In the genomic region with DNA sequence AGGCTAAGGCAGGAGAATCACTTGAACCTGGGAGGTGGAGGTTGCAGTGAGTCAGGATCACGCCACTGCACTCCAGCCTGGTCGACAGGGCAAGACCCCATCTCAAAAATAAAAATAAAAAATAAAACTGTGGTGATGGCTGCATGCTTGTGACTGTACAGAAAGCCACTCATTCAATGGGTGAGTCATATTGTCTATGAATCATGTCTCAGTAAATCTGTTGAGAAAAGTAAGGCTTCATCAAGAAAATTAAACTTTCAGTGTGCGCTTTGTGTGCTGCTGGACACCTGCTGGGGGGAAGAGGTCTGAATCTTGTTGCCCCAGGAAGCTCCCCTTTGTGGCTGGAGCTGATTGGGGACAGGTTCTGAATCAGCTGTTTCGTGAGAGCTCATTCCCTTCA, we compare ENCODE assay signal across 15 cellular contexts. TPM values are rescaled to one million over a fixed set of nuclear protein-coding genes. Genes with fewer than 3 reads are reported as not detected.
DNase-seq lines count a peak whose midpoint lies in the region; ATAC-seq and TF ChIP-seq lines count a peak whose summit lies in the region.
"Had no signal": no experiment of that assay in that cellular context is flagged by ENCODE, and none has a peak within 500 bp of the region (broad histone marks: within the 10 kb centered on the region; RNA-seq: fewer than 3 reads in every experiment).

No MANE protein-coding gene starts in this region.

- no peak overlapping the region for H2AFZ ChIP-seq in PC-9

- no peak overlapping the region for H3K4me3 Mint-ChIP-seq in activated T-cell treated with anti-CD3 and anti-CD28 coated beads, Interleukin-2, amount 50 U/mL, for 4 hours
- H3K4me3 Mint-ChIP-seq in chondrocyte (ENCODE audit: unreplicated experiment), result no peak overlapping the region
- H3K4me3 Mint-ChIP-seq in stimulated activated memory B cell treated with anti-CD40 and anti-IgM and Interleukin-4, amounts not matched to agents 10 μg/mL and 1 μg/mL and 100 μg/mL, for 72 hours, result no peak overlapping the region
- H3K4me3 Mint-ChIP-seq in natural killer cell, result no peak overlapping the region
- H3K4me3 Mint-ChIP-seq: brain; stimulated activated naive CD8-positive, alpha-beta T cell treated with anti-CD3 and anti-CD28 coated beads, Interleukin-15, Interleukin-2, amounts not matched to agents 100 ng/mL and 50 ng/mL, for 24 hours had no signal

- H4K20me1 ChIP-seq in PC-9 (ENCODE audit: insufficient read depth), result no peaks in the 10 kb centered on the region

- no peak for DNase-seq in activated T-cell treated with anti-CD3 and anti-CD28 coated beads, Interleukin-2, amount 50 U/mL, for 4 hours
- DNase-seq in activated T-cell treated with anti-CD3 and anti-CD28 coated beads, Interleukin-2, amount 50 U/mL, for 1 hour, result no peak
- DNase-seq in PC-9 (peak; percentile 18 to 62), chondrocyte (ENCODE audit: low spot score) (no peak), natural killer cell (no peak)
- DNase-seq in stimulated activated CD8-positive, alpha-beta memory T cell treated with anti-CD3 and anti-CD28 coated beads, Interleukin-4, amount 100 ng/mL, for 48 hours, result no peak
- DNase-seq: esophagus squamous epithelium, left cardiac atrium, NCI-H1092 treated with DMSO at 0.1 percent for 48 hours, SW 1271 had no signal

- BruUV-seq in PC-9 (replicated peaks; lab: Mats Ljungman, UMichigan), result no TSS peak

- no peaks in the 10 kb centered on the region for H3K9me2 ChIP-seq in PC-9 (ENCODE audit: insufficient read depth)

- H3F3A ChIP-seq in PC-9 (ENCODE audit: insufficient read depth, low read depth), result peaks cover 7% of the 10 kb centered on the region; the same call in 1 of the 2 replicates

- TF ChIP-seq CTCF in PC-9 (conservative IDR thresholded peaks at IDR 0.05) (no peak), chondrocyte (IDR thresholded peaks at IDR 0.05) (no peak), natural killer cell (IDR thresholded peaks at IDR 0.05) (no peak)

- H3K27me3 ChIP-seq in PC-9 (ENCODE audit: insufficient read depth, low read depth), result no peaks in the 10 kb centered on the region
- H3K27me3 ChIP-seq: esophagus squamous epithelium, neutrophil had no signal

- CTCF ChIA-PET in PC-9 (lab: Charles Lee), result no interaction called here

- no peak overlapping the region for H3K4me3 ChIP-seq in PC-9
- H3K4me3 ChIP-seq: esophagus squamous epithelium had no signal

- no peaks in the 10 kb centered on the region for H3K79me2 ChIP-seq in PC-9 (ENCODE audit: low read depth)

- peak overlapping the region; percentile 50 for H3K27ac ChIP-seq in PC-9
- H3K27ac ChIP-seq: esophagus squamous epithelium, neutrophil had no signal

- intact Hi-C loops in PC-9 (cut with micrococcal nuclease; ENCODE audit: unreplicated experiment), result loop anchor here (10.0 kb wide), 1 partner anchor 70 kb away; no protein-coding TSS in a partner anchor
- intact Hi-C loops in natural killer cell (cut with micrococcal nuclease), result no loop called here

- H3K4me2 ChIP-seq in PC-9, result peak overlapping the region; percentile 13; the same call in 1 of the 2 replicates

- H3K27ac Mint-ChIP-seq in chondrocyte (ENCODE audit: unreplicated experiment) (peak overlapping the region; percentile 91), natural killer cell (no peak overlapping the region)
- peak overlapping the region; percentile 83 for H3K27ac Mint-ChIP-seq in stimulated activated memory B cell treated with anti-CD40 and anti-IgM and Interleukin-4, amounts not matched to agents 10 μg/mL and 1 μg/mL and 100 μg/mL, for 72 hours
- H3K27ac Mint-ChIP-seq: stimulated activated naive CD8-positive, alpha-beta T cell treated with anti-CD3 and anti-CD28 coated beads, Interleukin-15, Interleukin-2, amounts not matched to agents 100 ng/mL and 50 ng/mL, for 24 hours had no signal

- H3K4me1 ChIP-seq in PC-9 (replicated peaks; ENCODE audit: insufficient read depth), result peaks cover 13% of the 10 kb centered on the region

- H3K4me1 Mint-ChIP-seq in activated T-cell treated with anti-CD3 and anti-CD28 coated beads, Interleukin-2, amount 50 U/mL, for 4 hours (ENCODE audit: low read depth), result peaks cover 19% of the 10 kb centered on the region
- peaks cover 39% of the 10 kb centered on the region for H3K4me1 Mint-ChIP-seq in chondrocyte (ENCODE audit: low read depth)
- peaks cover 51% of the 10 kb centered on the region for H3K4me1 Mint-ChIP-seq in stimulated activated memory B cell treated with anti-CD40 and anti-IgM and Interleukin-4, amounts not matched to agents 10 μg/mL and 1 μg/mL and 100 μg/mL, for 72 hours
- H3K4me1 Mint-ChIP-seq in natural killer cell, result peaks cover 5 to 9% of the 10 kb centered on the region in 2 donors
- H3K4me1 Mint-ChIP-seq: brain had no signal

- POLR2A ChIA-PET in PC-9 (lab: Charles Lee; ENCODE audit: unreplicated experiment), result no interaction called here

- H3K27me3 Mint-ChIP-seq in activated T-cell treated with anti-CD3 and anti-CD28 coated beads, Interleukin-2, amount 50 U/mL, for 4 hours (ENCODE audit: low read depth), result no peaks in the 10 kb centered on the region
- no peaks in the 10 kb centered on the region for H3K27me3 Mint-ChIP-seq in chondrocyte (ENCODE audit: low read depth)
- no peaks in the 10 kb centered on the region for H3K27me3 Mint-ChIP-seq in stimulated activated memory B cell treated with anti-CD40 and anti-IgM and Interleukin-4, amounts not matched to agents 10 μg/mL and 1 μg/mL and 100 μg/mL, for 72 hours
- H3K27me3 Mint-ChIP-seq in natural killer cell (ENCODE audit: low read depth in 2 of 2), result no peaks in the 10 kb centered on the region
- H3K27me3 Mint-ChIP-seq: brain; stimulated activated naive CD8-positive, alpha-beta T cell treated with anti-CD3 and anti-CD28 coated beads, Interleukin-15, Interleukin-2, amounts not matched to agents 100 ng/mL and 50 ng/mL, for 24 hours had no signal

- no peaks in the 10 kb centered on the region for H3K36me3 ChIP-seq in PC-9 (ENCODE audit: low read depth)

- ATAC-seq in activated T-cell treated with anti-CD3 and anti-CD28 coated beads, Interleukin-2, amount 50 U/mL, for 4 hours, result peak; percentile 75 to 83
- no peak for ATAC-seq in stimulated activated memory B cell treated with anti-CD40 and anti-IgM and Interleukin-4, amounts not matched to agents 10 μg/mL and 1 μg/mL and 100 μg/mL, for 72 hours
- ATAC-seq in GM19452 (IDR thresholded peaks at IDR 0.05; ENCODE audit: unreplicated experiment) (no peak), natural killer cell (no peak)

- peaks cover 48% of the 10 kb centered on the region for H3K36me3 Mint-ChIP-seq in activated T-cell treated with anti-CD3 and anti-CD28 coated beads, Interleukin-2, amount 50 U/mL, for 4 hours (ENCODE audit: insufficient read depth)
- H3K36me3 Mint-ChIP-seq in chondrocyte (ENCODE audit: low read depth) (peaks cover 23% of the 10 kb centered on the region), natural killer cell (no peaks in the 10 kb centered on the region)
- peaks cover 68% of the 10 kb centered on the region for H3K36me3 Mint-ChIP-seq in stimulated activated memory B cell treated with anti-CD40 and anti-IgM and Interleukin-4, amounts not matched to agents 10 μg/mL and 1 μg/mL and 100 μg/mL, for 72 hours

- H3K9me3 ChIP-seq in PC-9 (ENCODE audit: insufficient read depth, low read depth), result no peaks in the 10 kb centered on the region
- H3K9me3 ChIP-seq: esophagus squamous epithelium, neutrophil had no signal

- H3K9me3 Mint-ChIP-seq in activated T-cell treated with anti-CD3 and anti-CD28 coated beads, Interleukin-2, amount 50 U/mL, for 4 hours, result no peaks in the 10 kb centered on the region
- H3K9me3 Mint-ChIP-seq in chondrocyte (ENCODE audit: low read depth) (no peaks in the 10 kb centered on the region), natural killer cell (no peaks in the 10 kb centered on the region)
- no peaks in the 10 kb centered on the region for H3K9me3 Mint-ChIP-seq in stimulated activated memory B cell treated with anti-CD40 and anti-IgM and Interleukin-4, amounts not matched to agents 10 μg/mL and 1 μg/mL and 100 μg/mL, for 72 hours
- H3K9me3 Mint-ChIP-seq: brain; stimulated activated naive CD8-positive, alpha-beta T cell treated with anti-CD3 and anti-CD28 coated beads, Interleukin-15, Interleukin-2, amounts not matched to agents 100 ng/mL and 50 ng/mL, for 24 hours had no signal

RNA-seq across cellular contexts. Expression of gene NUBP1, which starts 11.3 kb away (rescaled TPM):
- total RNA-seq in activated T-cell treated with anti-CD3 and anti-CD28 coated beads, Interleukin-2, amount 50 U/mL, for 4 hours, result 10 to 100 TPM; 42.4 to 52.8 (median 44.1) TPM
- total RNA-seq in PC-9 (2021) (21.0 and 28.9 TPM in 2 replicates), chondrocyte (17.2 to 20.0 TPM (median 18.5 TPM) in 3 replicates), natural killer cell (10 to 100 TPM; 19.3 to 25.6 (median 20.5) TPM)

Comparison
In these comparisons a context has a peak if more than half of its experiments do, and no peak if none do; other contexts are left out.
1. ATAC-seq: peak in activated T-cell treated with anti-CD3 and anti-CD28 coated beads, Interleukin-2, amount 50 U/mL, for 4 hours (2 of 2); none in stimulated activated memory B cell treated with anti-CD40 and anti-IgM and Interleukin-4, amounts not matched to agents 10 μg/mL and 1 μg/mL and 100 μg/mL, for 72 hours (single experiment), GM19452 (single experiment) and natural killer cell (0 of 3).
2. DNase-seq: peak in PC-9 (2 of 2); none in activated T-cell treated with anti-CD3 and anti-CD28 coated beads, Interleukin-2, amount 50 U/mL, for 4 hours (single experiment), activated T-cell treated with anti-CD3 and anti-CD28 coated beads, Interleukin-2, amount 50 U/mL, for 1 hour (single experiment), chondrocyte (single experiment), stimulated activated CD8-positive, alpha-beta memory T cell treated with anti-CD3 and anti-CD28 coated beads, Interleukin-4, amount 100 ng/mL, for 48 hours (single experiment) and natural killer cell (single experiment).
3. H3K27ac Mint-ChIP-seq: peak in chondrocyte (single experiment) and stimulated activated memory B cell treated with anti-CD40 and anti-IgM and Interleukin-4, amounts not matched to agents 10 μg/mL and 1 μg/mL and 100 μg/mL, for 72 hours (single experiment); none in natural killer cell (0 of 2).